In genomic region chr3:120284702-120285507, GRCh38 we compare ENCODE assay signal across 8 cellular contexts. TPM values are rescaled to one million over a fixed set of nuclear protein-coding genes. Genes with fewer than 3 reads are reported as not detected.
DNase-seq lines count a peak whose midpoint lies in the region; ATAC-seq and TF ChIP-seq lines count a peak whose summit lies in the region.

Gene GPR156, minus strand, starts transcription at chr3:120285222. Its CDS starts 41,124 bp downstream, at chr3:120244098.

- H3K9me3 ChIP-seq in smooth muscle cell (replicated peaks; ENCODE audit: low read depth) = no peaks in the 10 kb centered on the region

- H3F3A ChIP-seq in smooth muscle cell (ENCODE audit: low read depth) = no peaks in the 10 kb centered on the region

- no peaks in the 10 kb centered on the region for H3K36me3 Mint-ChIP-seq in activated CD8-positive, alpha-beta T cell treated with anti-CD3 and anti-CD28 coated beads, Interleukin-2, amount 10 ng/mL, durations not matched to agents 7 days and 5 days (ENCODE audit: low read depth)

- peaks cover 3% of the 10 kb centered on the region for H3K4me1 ChIP-seq in smooth muscle cell (ENCODE audit: low read depth)

- H3K9me3 Mint-ChIP-seq in activated CD8-positive, alpha-beta T cell treated with anti-CD3 and anti-CD28 coated beads, Interleukin-2, amount 10 ng/mL, durations not matched to agents 7 days and 5 days (ENCODE audit: insufficient read depth) = no peaks in the 10 kb centered on the region

- H4K20me1 ChIP-seq in smooth muscle cell (ENCODE audit: low read depth) = no peaks in the 10 kb centered on the region

- no peaks in the 10 kb centered on the region for H3K36me3 ChIP-seq in smooth muscle cell (ENCODE audit: low read depth)

- POLR2A ChIA-PET in activated CD8-positive, alpha-beta T cell treated with anti-CD3 and anti-CD28 coated beads, Interleukin-2, amount 10 ng/mL, durations not matched to agents 7 days and 5 days (lab: Charles Lee) = no interaction called here

- H3K27ac ChIP-seq in smooth muscle cell (ENCODE audit: low read depth) = no peak within 1 kb of the TSS

- peak; percentile 76 for ATAC-seq in activated CD8-positive, alpha-beta T cell treated with anti-CD3 and anti-CD28 coated beads, Interleukin-2, amount 10 ng/mL, durations not matched to agents 7 days and 5 days
- no peak for ATAC-seq in GM21786 (IDR thresholded peaks at IDR 0.05; ENCODE audit: unreplicated experiment)

- no peak for TF ChIP-seq CTCF in smooth muscle cell (IDR thresholded peaks at IDR 0.05; ENCODE audit: borderline replicate concordance, insufficient read depth, poor library complexity, severe bottlenecking)

- peak within 1 kb of the TSS; percentile 33 for H3K9ac ChIP-seq in smooth muscle cell (ENCODE audit: low read depth)

- no peak within 1 kb of the TSS for H3K4me3 Mint-ChIP-seq in activated CD8-positive, alpha-beta T cell treated with anti-CD3 and anti-CD28 coated beads, Interleukin-2, amount 10 ng/mL, durations not matched to agents 7 days and 5 days

- peak within 1 kb of the TSS; percentile 56 for H3K4me3 ChIP-seq in smooth muscle cell

- H3K27ac Mint-ChIP-seq in activated CD8-positive, alpha-beta T cell treated with anti-CD3 and anti-CD28 coated beads, Interleukin-2, amount 10 ng/mL, durations not matched to agents 7 days and 5 days = no peak within 1 kb of the TSS

- CTCF ChIA-PET in activated CD8-positive, alpha-beta T cell treated with anti-CD3 and anti-CD28 coated beads, Interleukin-2, amount 10 ng/mL, durations not matched to agents 7 days and 5 days (lab: Charles Lee) = no interaction called here

- peak within 1 kb of the TSS; percentile 95 for H2AFZ ChIP-seq in smooth muscle cell (ENCODE audit: low read depth)

- WGBS in smooth muscle cell (ENCODE audit: low lambda C conversion rate) = 14% methylated on average over 36 of the region's 74 CpGs

- DNase-seq in NCI-H146 (lab: John Stamatoyannopoulos, UW) (peak; percentile 58), NCI-H146 treated with DMSO at 0.1 percent for 48 hours (lab: John Stamatoyannopoulos, UW; ENCODE audit: unreplicated experiment) (no peak), hepatic stellate cell (ENCODE audit: low spot score) (peak; percentile 45), smooth muscle cell (lab: John Stamatoyannopoulos, UW; ENCODE audit: unreplicated experiment) (no peak), occipital lobe (lab: John Stamatoyannopoulos, UW) (no peak), activated gamma-delta T cell treated with Interleukin-2 at 50 U/mL for 16 hours (no peak)
- no peak for DNase-seq in activated CD8-positive, alpha-beta T cell treated with anti-CD3 and anti-CD28 coated beads, Interleukin-2, amount 10 ng/mL, durations not matched to agents 7 days and 5 days

- peaks cover 48% of the 10 kb centered on the region for H3K27me3 Mint-ChIP-seq in activated CD8-positive, alpha-beta T cell treated with anti-CD3 and anti-CD28 coated beads, Interleukin-2, amount 10 ng/mL, durations not matched to agents 7 days and 5 days (ENCODE audit: low read depth)

- H3K4me1 Mint-ChIP-seq in activated CD8-positive, alpha-beta T cell treated with anti-CD3 and anti-CD28 coated beads, Interleukin-2, amount 10 ng/mL, durations not matched to agents 7 days and 5 days (ENCODE audit: low read depth) = peaks cover 2% of the 10 kb centered on the region

- peak within 1 kb of the TSS; percentile 82 for H3K4me2 ChIP-seq in smooth muscle cell

- no peaks in the 10 kb centered on the region for H3K79me2 ChIP-seq in smooth muscle cell (ENCODE audit: low read depth)

- H3K27me3 ChIP-seq in smooth muscle cell (ENCODE audit: low read depth) = no peaks in the 10 kb centered on the region

RNA-seq across cellular contexts. Expression of gene GPR156, which starts in this region (rescaled TPM):
- not detected for total RNA-seq in activated CD8-positive, alpha-beta T cell treated with anti-CD3 and anti-CD28 coated beads, Interleukin-2, amount 10 ng/mL, durations not matched to agents 7 days and 5 days
- total RNA-seq in smooth muscle cell = 1.7 and 2.9 TPM in 2 replicates
- polyA plus RNA-seq in smooth muscle cell = 1.2 and 1.3 TPM in 2 replicates
- total RNA-seq in occipital lobe = 5.6 TPM

Comparison
In these comparisons a context has a peak if more than half of its experiments do, and no peak if none do; other contexts are left out.
1. DNase-seq: peak in NCI-H146 (single experiment) and hepatic stellate cell (single experiment); none in NCI-H146 treated with DMSO at 0.1 percent for 48 hours (single experiment), activated CD8-positive, alpha-beta T cell treated with anti-CD3 and anti-CD28 coated beads, Interleukin-2, amount 10 ng/mL, durations not matched to agents 7 days and 5 days (single experiment), smooth muscle cell (single experiment), occipital lobe (single experiment) and activated gamma-delta T cell treated with Interleukin-2 at 50 U/mL for 16 hours (single experiment).
2. Peak in ATAC-seq in activated CD8-positive, alpha-beta T cell treated with anti-CD3 and anti-CD28 coated beads, Interleukin-2, amount 10 ng/mL, durations not matched to agents 7 days and 5 days; RNA of the gene not detected or under 1 TPM.